8 cellular contexts compared by ENCODE assay signal in the genomic region with DNA sequence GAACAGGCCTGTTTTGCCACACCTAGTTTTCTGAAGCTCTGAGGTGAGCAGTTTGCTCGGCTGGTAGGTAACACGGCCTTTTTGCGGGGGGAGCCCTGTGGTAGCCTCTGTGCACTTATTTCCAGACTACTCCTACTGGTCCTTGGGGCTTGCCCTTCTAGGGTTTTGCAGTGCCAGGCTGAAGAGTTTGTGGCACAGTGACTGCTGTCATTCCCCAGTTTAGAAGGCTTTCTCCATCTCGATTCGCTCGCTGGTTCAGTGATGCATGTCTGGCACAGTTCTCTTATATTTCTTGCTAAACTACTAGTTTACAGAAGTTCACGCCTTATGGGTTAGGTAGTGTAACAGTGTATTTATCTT. TPM values are rescaled to one million over a fixed set of nuclear protein-coding genes. Genes with fewer than 3 reads are reported as not detected.
DNase-seq lines count a peak whose midpoint lies in the region; ATAC-seq, FAIRE-seq and TF ChIP-seq lines count a peak whose summit lies in the region.

No MANE protein-coding gene starts in this region.

- intact Hi-C loops in Panc1 (cut with micrococcal nuclease; ENCODE audit: unreplicated experiment): loop anchor here (5.0 kb wide), 1 partner anchor 280 kb away; no protein-coding TSS in a partner anchor

- H3K4me3 ChIP-seq in Panc1 (ENCODE audit: low read depth in 2 of 2, low read length in 2 of 2) (peak overlapping the region; percentile 70 to 86), bronchial epithelial cell (ENCODE audit: low read depth, low read length) (peak overlapping the region; percentile 77), muscle layer of duodenum (ENCODE audit: low read depth in 1 of 2, low read length in 2 of 2) (peak overlapping the region; percentile 92 to 97)

- FAIRE-seq in bronchial epithelial cell (lab: Jason Lieb, UNC) (no peak), HTR-8/SVneo (lab: Jason Lieb, UNC) (no peak)

- POLR2A ChIA-PET in Panc1 (lab: Charles Lee): no interaction called here

- H3K36me3 ChIP-seq in Panc1 (ENCODE audit: control insufficient read depth, insufficient read depth, low read length) (no peaks in the 10 kb centered on the region; the same call in none of the 2 replicates), bronchial epithelial cell (ENCODE audit: control insufficient read depth, insufficient read depth, low read length) (no peaks in the 10 kb centered on the region), muscle layer of duodenum (ENCODE audit: control insufficient read depth in 1 of 2, insufficient read depth in 2 of 2, low read length in 2 of 2) (no peaks in the 10 kb centered on the region)

- ATAC-seq in Panc1: peak; percentile 43; the same call in 1 of the 2 replicates

- no TSS peak for BruUV-seq in Panc1 (replicated peaks; lab: Mats Ljungman, UMichigan)

- H3K4me1 ChIP-seq in Panc1 (ENCODE audit: control insufficient read depth, insufficient read depth, low read length): peaks cover 19% of the 10 kb centered on the region
- peaks cover 4 to 5% of the 10 kb centered on the region in 2 donors for H3K4me1 ChIP-seq in muscle layer of duodenum (ENCODE audit: control insufficient read depth in 1 of 2, insufficient read depth in 2 of 2, low read length in 2 of 2)

- no peaks in the 10 kb centered on the region for H3K27me3 ChIP-seq in Panc1 (ENCODE audit: control insufficient read depth, insufficient read depth, low read length)
- H3K27me3 ChIP-seq in bronchial epithelial cell (ENCODE audit: control insufficient read depth, insufficient read depth, low read length): no peaks in the 10 kb centered on the region
- no peaks in the 10 kb centered on the region for H3K27me3 ChIP-seq in muscle layer of duodenum (ENCODE audit: low read depth, low read length)

- H3K27ac ChIP-seq in Panc1 (ENCODE audit: low read length) (peak overlapping the region; percentile 96), muscle layer of duodenum (ENCODE audit: low read length) (peak overlapping the region; percentile 74)

- peak; percentile 1 for DNase-seq in activated gamma-delta T cell treated with anti-CD3 and anti-CD28 coated beads, Interleukin-2, amount 50 U/mL, for 16 hours (ENCODE audit: low read depth)
- DNase-seq in activated gamma-delta T cell (lab: John Stamatoyannopoulos, UW) (no peak), Panc1 (ENCODE audit: low read depth, low spot score) (peak; percentile 30), bronchial epithelial cell (ENCODE audit: low read depth) (no peak), NCI-H2107 treated with DMSO at 0.1 percent for 48 hours (lab: John Stamatoyannopoulos, UW; ENCODE audit: unreplicated experiment) (no peak), HTR-8/SVneo (ENCODE audit: insufficient read length, low spot score) (no peak), NCI-H1930 (lab: John Stamatoyannopoulos, UW) (no peak)

- CTCF ChIA-PET in Panc1 (lab: Charles Lee): no interaction called here

- H3K9me3 ChIP-seq in Panc1 (ENCODE audit: control insufficient read depth, insufficient read depth, low read depth, low read length): no peaks in the 10 kb centered on the region
- no peaks in the 10 kb centered on the region for H3K9me3 ChIP-seq in muscle layer of duodenum (ENCODE audit: control insufficient read depth in 1 of 2, low read length in 2 of 2)

- TF ChIP-seq CTCF in Panc1 (IDR thresholded peaks at IDR 0.05) (no peak), bronchial epithelial cell (IDR thresholded peaks at IDR 0.05; ENCODE audit: insufficient read depth, low read length, severe bottlenecking) (no peak)

- in situ Hi-C loops in Panc1 (cut with HindIII; ENCODE audit: low pct_unique_long_range_greater_than_20kb, low sequenced_read_pairs): no loop called here

RNA-seq across cellular contexts. Expression of gene KIF20B, which starts 0.7 kb away (rescaled TPM):
- total RNA-seq in Panc1 (2021; ENCODE audit: unreplicated experiment): 48.1 TPM
- polyA plus RNA-seq in Panc1 (2012; ENCODE audit: insufficient read length): 3.7 TPM
- total RNA-seq in bronchial epithelial cell: 1.7 and 2.1 TPM in 2 replicates

RNA-seq across cellular contexts. Expression of gene PANK1, which starts 57.1 kb away (rescaled TPM):
- 11.0 TPM for total RNA-seq in Panc1 (2021; ENCODE audit: unreplicated experiment)
- 4.7 TPM for polyA plus RNA-seq in Panc1 (2012; ENCODE audit: insufficient read length)
- 6.0 and 8.4 TPM in 2 replicates for total RNA-seq in bronchial epithelial cell

Comparison
In these comparisons a context has a peak if more than half of its experiments do, and no peak if none do; other contexts are left out.
1. DNase-seq: peak in activated gamma-delta T cell treated with anti-CD3 and anti-CD28 coated beads, Interleukin-2, amount 50 U/mL, for 16 hours (single experiment) and Panc1 (single experiment); none in activated gamma-delta T cell (single experiment), bronchial epithelial cell (single experiment), NCI-H2107 treated with DMSO at 0.1 percent for 48 hours (single experiment), HTR-8/SVneo (single experiment) and NCI-H1930 (0 of 2).
2. RNA of gene KIF20B, which starts 0.7 kb away (total RNA-seq): 48.1 TPM in Panc1 (single experiment); 1.7 to 2.1 TPM in bronchial epithelial cell; every median in the first group is over 10 times any median in the second.
3. Peak in every context shown above with its lines, with median percentiles within 50 percentile points of each other: H3K4me3 ChIP-seq.